Comparison of ENCODE assay signal across 1 cellular context in the genomic region with DNA sequence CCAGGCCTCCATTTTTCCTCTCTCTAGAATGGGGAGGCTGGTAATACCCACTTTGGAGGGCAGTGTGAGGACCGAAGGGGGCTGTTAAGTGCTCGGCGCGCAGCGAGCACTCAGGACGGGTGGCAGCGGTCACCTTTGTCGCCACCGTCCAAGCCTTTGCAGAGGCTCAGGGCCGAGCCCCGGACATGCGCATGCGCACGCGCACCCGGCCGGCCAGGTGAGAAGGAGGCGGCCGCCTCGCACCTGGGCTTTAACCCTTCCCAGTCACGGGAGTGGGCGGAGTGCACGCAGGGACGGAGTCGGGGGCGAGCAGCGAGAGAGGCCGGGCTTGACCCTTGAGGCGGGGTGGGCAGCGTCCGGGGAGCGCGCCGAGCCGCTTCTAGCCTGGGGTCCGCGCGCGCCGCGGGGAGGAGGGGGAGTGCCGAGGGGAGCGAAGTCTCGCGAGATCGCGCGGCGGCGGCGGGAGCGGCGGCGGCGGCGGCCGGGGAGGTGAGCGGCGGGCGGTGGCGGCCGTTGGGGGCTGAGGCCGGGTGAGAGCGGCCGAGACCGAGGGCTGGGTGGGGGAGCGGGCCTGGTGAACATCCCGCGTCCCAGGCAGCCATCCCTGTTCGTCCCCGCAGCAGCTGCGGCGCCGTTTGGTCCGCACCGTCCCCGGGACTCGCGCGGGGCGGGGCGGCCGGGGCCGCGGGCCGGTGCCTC.
A peak's percentile ranks its signal among the peaks of the same experiment; 100 is the strongest.
TF ChIP-seq lines count a peak whose summit lies in the region.

TSS of gene MRTFB (plus strand) at position 443 of the 699 bp plus-strand sequence. CDS start 69,288 bp downstream, outside the sequence.

TF ChIP-seq in IMR-90, 13 proteins besides CTCF, POLR2A, EP300 and RAD21:
- peak; percentile 58; the same call in 1 of the 2 replicates for TF ChIP-seq MAZ (IDR thresholded peaks at IDR 0.05; ENCODE audit: borderline replicate concordance, low read depth, low read length)
- TF ChIP-seq SMC3 (IDR thresholded peaks at IDR 0.05; ENCODE audit: low read depth, low read length): no peak
